ENCODE assay signal across 13 cellular contexts in genomic region chr16:75494184-75494583, GRCh38. TPM values are rescaled to one million over a fixed set of nuclear protein-coding genes. Genes with fewer than 3 reads are reported as not detected.
A peak's percentile ranks its signal among the peaks of the same experiment; 100 is the strongest.
DNase-seq lines count a peak whose midpoint lies in the region; ATAC-seq and TF ChIP-seq lines count a peak whose summit lies in the region.
"Had no signal": no experiment of that assay in that cellular context is flagged by ENCODE, and none has a peak within 500 bp of the region (broad histone marks: within the 10 kb centered on the region; RNA-seq: fewer than 3 reads in every experiment).

No MANE protein-coding gene starts in this region.

- no peak for TF ChIP-seq CTCF in lower lobe of right lung (IDR thresholded peaks at IDR 0.05)

- no peaks in the 10 kb centered on the region for H3K9me3 Mint-ChIP-seq in activated naive CD8-positive, alpha-beta T cell (ENCODE audit: low read depth)
- H3K9me3 Mint-ChIP-seq in activated naive CD8-positive, alpha-beta T cell treated with anti-CD3 and anti-CD28 coated beads for 36 hours: no peaks in the 10 kb centered on the region
- H3K9me3 Mint-ChIP-seq: activated naive CD8-positive, alpha-beta T cell treated with anti-CD3 and anti-CD28 coated beads, Interleukin-2, amount 10 ng/mL, durations not matched to agents 7 days and 5 days had no signal

- ATAC-seq in lower lobe of right lung: no peak
- ATAC-seq in HG02884 (IDR thresholded peaks at IDR 0.05; ENCODE audit: unreplicated experiment): no peak
- ATAC-seq: activated CD4-positive, alpha-beta T cell treated with anti-CD3 and anti-CD28 coated beads for 36 hours had no signal

- H3K36me3 ChIP-seq in lower lobe of right lung (no peaks in the 10 kb centered on the region), subcutaneous abdominal adipose tissue (ENCODE audit: control insufficient read depth in 5 of 5, insufficient read depth in 5 of 5, low read length in 5 of 5) (no peaks in the 10 kb centered on the region)
- H3K36me3 ChIP-seq: HAP-1, SJSA1 had no signal

- peak overlapping the region; percentile 76 for H3K4me3 Mint-ChIP-seq in activated naive CD8-positive, alpha-beta T cell
- no peak overlapping the region for H3K4me3 Mint-ChIP-seq in activated naive CD8-positive, alpha-beta T cell treated with anti-CD3 and anti-CD28 coated beads for 36 hours

- peaks cover 17% of the 10 kb centered on the region for H3K27me3 Mint-ChIP-seq in activated naive CD8-positive, alpha-beta T cell
- H3K27me3 Mint-ChIP-seq in activated naive CD8-positive, alpha-beta T cell treated with anti-CD3 and anti-CD28 coated beads for 36 hours: peaks cover 49% of the 10 kb centered on the region

- H3K4me1 Mint-ChIP-seq in activated naive CD8-positive, alpha-beta T cell (ENCODE audit: low read depth): peaks cover 8% of the 10 kb centered on the region
- peaks cover 7% of the 10 kb centered on the region for H3K4me1 Mint-ChIP-seq in activated naive CD8-positive, alpha-beta T cell treated with anti-CD3 and anti-CD28 coated beads for 36 hours

- no peak overlapping the region for H3K9ac ChIP-seq in subcutaneous abdominal adipose tissue (ENCODE audit: low read length in 5 of 5)

- H3K4me1 ChIP-seq in lower lobe of right lung (peaks cover 12% of the 10 kb centered on the region), subcutaneous abdominal adipose tissue (ENCODE audit: control insufficient read depth in 5 of 5, insufficient read depth in 5 of 5, low read length in 5 of 5) (peaks cover 0 to 13% (median 12%) of the 10 kb centered on the region in 5 donors)
- H3K4me1 ChIP-seq: SJSA1 had no signal

- no peak for DNase-seq in activated naive CD8-positive, alpha-beta T cell treated with anti-CD3 and anti-CD28 coated beads for 36 hours
- DNase-seq in caudate nucleus (lab: John Stamatoyannopoulos, UW) (peak in 3 of 61 donors; percentile 10 to 15 (median 13)), lower lobe of right lung (no peak), kidney glomerular epithelial cell (lab: John Stamatoyannopoulos, UW) (no peak)
- DNase-seq in stimulated activated CD4-positive, alpha-beta T cell treated with anti-CD3 and anti-CD28 coated beads, Interleukin-4, amount 100 ng/mL, for 4 hours: no peak
- DNase-seq: activated CD4-positive, alpha-beta T cell treated with anti-CD3 and anti-CD28 coated beads for 36 hours; activated naive CD8-positive, alpha-beta T cell treated with anti-CD3 and anti-CD28 coated beads, Interleukin-2, amount 10 ng/mL, durations not matched to agents 7 days and 5 days had no signal

- H3K27me3 ChIP-seq in lower lobe of right lung (ENCODE audit: low read depth): peaks cover 33% of the 10 kb centered on the region
- peaks cover 10 to 30% (median 11%) of the 10 kb centered on the region in 5 donors for H3K27me3 ChIP-seq in subcutaneous abdominal adipose tissue (ENCODE audit: control insufficient read depth in 5 of 5, insufficient read depth in 4 of 5, low read length in 5 of 5)

- H3K9me3 ChIP-seq in lower lobe of right lung: no peaks in the 10 kb centered on the region
- no peaks in the 10 kb centered on the region for H3K9me3 ChIP-seq in subcutaneous abdominal adipose tissue (ENCODE audit: control insufficient read depth in 5 of 5, low read length in 5 of 5)
- H3K9me3 ChIP-seq: HAP-1, SJSA1 had no signal

- H3K36me3 Mint-ChIP-seq in activated naive CD8-positive, alpha-beta T cell: no peaks in the 10 kb centered on the region
- no peaks in the 10 kb centered on the region for H3K36me3 Mint-ChIP-seq in activated naive CD8-positive, alpha-beta T cell treated with anti-CD3 and anti-CD28 coated beads for 36 hours
- H3K36me3 Mint-ChIP-seq: activated naive CD8-positive, alpha-beta T cell treated with anti-CD3 and anti-CD28 coated beads, Interleukin-2, amount 10 ng/mL, durations not matched to agents 7 days and 5 days had no signal

- intact Hi-C loops in lower lobe of right lung (cut with DNase I): no loop called here

- no peak overlapping the region for H3K27ac Mint-ChIP-seq in activated naive CD8-positive, alpha-beta T cell
- no peak overlapping the region for H3K27ac Mint-ChIP-seq in activated naive CD8-positive, alpha-beta T cell treated with anti-CD3 and anti-CD28 coated beads for 36 hours
- H3K27ac Mint-ChIP-seq: activated CD4-positive, alpha-beta T cell treated with anti-CD3 and anti-CD28 coated beads for 36 hours; activated naive CD8-positive, alpha-beta T cell treated with anti-CD3 and anti-CD28 coated beads, Interleukin-2, amount 10 ng/mL, durations not matched to agents 7 days and 5 days had no signal

- H3K27ac ChIP-seq in caudate nucleus (ENCODE audit: low read depth, low read length): peak overlapping the region; percentile 48
- H3K27ac ChIP-seq in lower lobe of right lung: no peak overlapping the region
- no peak overlapping the region for H3K27ac ChIP-seq in subcutaneous abdominal adipose tissue (ENCODE audit: low read depth, low read length)
- H3K27ac ChIP-seq: SJSA1 had no signal

- peak overlapping the region; percentile 42 for H3K4me3 ChIP-seq in lower lobe of right lung
- peak overlapping the region in 3 of 5 donors; percentile 52 to 59 (median 53) for H3K4me3 ChIP-seq in subcutaneous abdominal adipose tissue (ENCODE audit: low read depth in 1 of 5, low read length in 5 of 5)
- H3K4me3 ChIP-seq: SJSA1 had no signal

RNA-seq across cellular contexts. Expression of gene CHST6, which starts 1.1 kb away (rescaled TPM):
- total RNA-seq in activated naive CD8-positive, alpha-beta T cell treated with anti-CD3 and anti-CD28 coated beads for 36 hours: under 1 TPM in 1 of 2 experiments, not detected in 1; 0.06 TPM
- 2.5 TPM for total RNA-seq in lower lobe of right lung
- total RNA-seq: activated CD4-positive, alpha-beta T cell treated with anti-CD3 and anti-CD28 coated beads for 36 hours; SJSA1 had no signal

RNA-seq across cellular contexts. Expression of gene TMEM170A, which starts 29.7 kb away (rescaled TPM):
- 10 to 100 TPM; 32.2 to 37.6 TPM for total RNA-seq in activated naive CD8-positive, alpha-beta T cell treated with anti-CD3 and anti-CD28 coated beads for 36 hours
- 31.2 TPM for total RNA-seq in lower lobe of right lung

RNA-seq across cellular contexts. Expression of gene CHST5, which starts 41.7 kb away (rescaled TPM):
- total RNA-seq in activated naive CD8-positive, alpha-beta T cell treated with anti-CD3 and anti-CD28 coated beads for 36 hours: not detected
- total RNA-seq in lower lobe of right lung: 0.62 TPM
- total RNA-seq: activated naive CD8-positive, alpha-beta T cell treated with anti-CD3 and anti-CD28 coated beads, Interleukin-2, amount 10 ng/mL, durations not matched to agents 7 days and 5 days; mesenteric fat pad had no signal
